ENCODE assay signal across 9 cellular contexts in the genomic region with DNA sequence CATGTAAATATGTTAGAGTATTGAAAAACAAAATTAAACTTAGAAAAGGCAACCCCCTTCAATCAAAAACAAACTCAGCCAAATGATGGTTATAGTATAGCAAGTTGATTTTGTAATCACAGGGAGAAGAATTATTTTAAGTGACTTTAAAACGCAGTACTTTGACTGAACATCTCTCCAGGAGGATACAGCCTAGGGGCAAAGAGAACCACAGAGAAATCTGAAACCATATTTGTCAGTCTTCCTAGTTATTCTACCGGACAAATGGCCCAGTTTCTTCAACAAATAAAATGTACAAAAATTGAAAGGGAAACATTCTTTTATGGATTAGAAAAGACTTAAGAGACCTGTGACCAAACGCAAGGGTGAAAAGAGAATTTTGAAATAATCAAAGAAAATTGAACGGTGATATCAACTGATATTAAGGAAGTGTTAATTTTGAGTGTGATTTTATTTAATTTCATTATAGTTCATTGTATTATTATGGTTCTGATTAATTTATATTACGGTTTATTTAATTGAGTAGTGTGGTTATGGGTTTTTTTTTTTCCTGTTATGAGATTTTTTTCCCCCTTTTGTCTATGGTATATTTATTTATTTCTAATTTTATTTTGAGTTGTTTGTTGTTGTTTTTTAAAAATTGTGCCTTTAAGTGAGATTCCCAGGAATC.
DNase-seq lines count a peak whose midpoint lies in the region; TF ChIP-seq lines count a peak whose summit lies in the region.
"Had no signal": no experiment of that assay in that cellular context is flagged by ENCODE, and none has a peak within 500 bp of the region (broad histone marks: within the 10 kb centered on the region; RNA-seq: fewer than 3 reads in every experiment).

No MANE protein-coding gene starts in this region.

- POLR2A ChIA-PET in BJ (lab: Charles Lee): no interaction called here

- H3K4me1 ChIP-seq in ectodermal cell (ENCODE audit: control insufficient read depth, insufficient read depth, low read length) (no peaks in the 10 kb centered on the region), neuron (ENCODE audit: insufficient read depth, low read length) (peaks cover 2% of the 10 kb centered on the region)

- intact Hi-C loops in posterior vena cava (cut with DNase I): no loop called here

- H3K27me3 ChIP-seq in BJ (ENCODE audit: control insufficient read depth, insufficient read depth, low read length) (peaks cover 16% of the 10 kb centered on the region), ectodermal cell (ENCODE audit: control insufficient read depth, insufficient read depth, low read length, poor library complexity, severe bottlenecking) (peaks cover 3% of the 10 kb centered on the region), neuron (ENCODE audit: insufficient read depth, low read length) (peaks cover 17% of the 10 kb centered on the region)

- CTCF ChIA-PET in BJ (lab: Yijun Ruan, JAX): interaction anchor here (0.9 kb wide), 1 partner anchor 204 kb away, joined by 3 read pairs; no protein-coding TSS in a partner anchor

- peak overlapping the region; percentile 48 for H2AFZ ChIP-seq in neuron (ENCODE audit: low read depth, low read length)

- H3K9me3 ChIP-seq in ectodermal cell (ENCODE audit: control insufficient read depth, low read length): no peaks in the 10 kb centered on the region
- H3K9me3 ChIP-seq in neuron (ENCODE audit: low read length): no peaks in the 10 kb centered on the region

- DNase-seq in BJ (ENCODE audit: low read depth): no peak
- DNase-seq in NB4 (ENCODE audit: low read depth): no peak
- no peak for DNase-seq in NCI-H446 (lab: John Stamatoyannopoulos, UW)
- no peak for DNase-seq in 8988T
- no peak for DNase-seq in posterior vena cava (ENCODE audit: low spot score)
- DNase-seq in effector CD8-positive, alpha-beta T cell (lab: John Stamatoyannopoulos, UW): no peak

- H3K27ac ChIP-seq in ectodermal cell (ENCODE audit: insufficient read depth, low read depth, low read length, poor library complexity, severe bottlenecking): no peak overlapping the region
- H3K27ac ChIP-seq: epithelial cell of prostate had no signal

- 84 to 94% methylated on average over 4 of the region's 5 CpGs for WGBS in ectodermal cell, 2 experiments

- no peak for TF ChIP-seq POLR2A in NB4 (IDR thresholded peaks at IDR 0.05; ENCODE audit: extremely low read depth, insufficient read length)

- H3K4me3 ChIP-seq in BJ (ENCODE audit: low read depth, low read length) (peak overlapping the region; percentile 52), NB4 (ENCODE audit: low read depth, low read length) (peak overlapping the region; percentile 30), ectodermal cell (ENCODE audit: insufficient read depth, low read depth, low read length) (peak overlapping the region; percentile 19), neuron (ENCODE audit: low read length) (peak overlapping the region; percentile 49)

- H3K36me3 ChIP-seq in BJ (ENCODE audit: control insufficient read depth, insufficient read depth, low read length): no peaks in the 10 kb centered on the region
- no peaks in the 10 kb centered on the region for H3K36me3 ChIP-seq in ectodermal cell (ENCODE audit: control insufficient read depth, insufficient read depth, low read length)
- no peaks in the 10 kb centered on the region for H3K36me3 ChIP-seq in neuron (ENCODE audit: insufficient read depth, low read length)

- TF ChIP-seq CTCF in BJ (IDR thresholded peaks at IDR 0.05; ENCODE audit: insufficient read depth, low read depth, low read length) (no peak), NB4 (IDR thresholded peaks at IDR 0.05; ENCODE audit: low read depth, low read length) (no peak)
